ENCODE assay signal across 9 cellular contexts in the genomic region with DNA sequence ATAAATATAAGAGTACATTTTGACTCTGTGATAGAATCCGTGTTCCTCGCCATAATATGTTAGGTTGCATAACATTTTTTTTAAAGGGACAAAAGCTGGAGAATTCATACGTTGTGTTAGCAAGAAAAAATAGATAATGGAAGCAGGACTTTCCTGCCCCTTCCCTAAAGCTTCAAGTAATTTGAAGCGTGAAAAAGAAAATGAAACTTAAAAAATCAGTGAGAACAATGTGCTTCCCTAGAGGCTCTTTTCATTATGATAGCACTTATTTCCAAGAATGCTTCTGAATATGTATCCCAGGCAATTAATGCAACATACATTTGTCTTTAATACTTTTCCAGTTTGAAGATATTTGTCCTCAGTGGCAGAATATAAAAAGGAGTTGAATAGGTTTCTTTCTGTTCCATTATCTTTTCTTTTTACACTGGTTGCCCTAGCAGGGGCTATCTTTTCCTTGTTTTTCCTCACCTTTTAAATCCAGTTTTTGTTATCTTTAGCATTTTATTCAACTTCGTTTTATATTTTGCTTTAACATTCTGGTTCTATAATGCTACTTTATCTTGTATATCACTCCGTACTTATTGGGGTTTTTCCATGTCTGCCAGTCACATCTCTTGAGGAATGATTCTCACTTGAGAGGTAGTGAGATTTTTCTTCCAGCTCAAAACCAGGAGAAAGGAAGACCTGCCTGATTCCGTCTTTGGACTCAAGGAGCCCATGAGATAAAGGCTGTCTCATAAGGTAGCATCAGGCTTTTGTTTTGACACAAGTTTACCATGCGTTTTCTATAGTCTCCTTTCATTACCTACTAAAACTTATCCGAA.
A peak's percentile ranks its signal among the peaks of the same experiment; 100 is the strongest.
DNase-seq lines count a peak whose midpoint lies in the region; ATAC-seq lines count a peak whose summit lies in the region.
"Had no signal": no experiment of that assay in that cellular context is flagged by ENCODE, and none has a peak within 500 bp of the region (broad histone marks: within the 10 kb centered on the region; RNA-seq: fewer than 3 reads in every experiment).

No MANE protein-coding gene starts in this region.

- ATAC-seq in GM21786 (IDR thresholded peaks at IDR 0.05; ENCODE audit: unreplicated experiment): no peak

- peak overlapping the region; percentile 36 for H3K4me3 ChIP-seq in GM08714 (ENCODE audit: low read length)

- DNase-seq in RPMI7951 (ENCODE audit: low read depth) (peak; percentile 62), fibroblast of peridontal ligament (ENCODE audit: extremely low read depth) (peak; percentile 48), renal cortical epithelial cell (ENCODE audit: low read depth) (peak; percentile 50), LoVo (ENCODE audit: low spot score) (no peak), epidermal melanocyte (ENCODE audit: insufficient read length, low spot score) (no peak), ecto neural progenitor cell (ENCODE audit: low spot score) (no peak)
- DNase-seq: NCI-H1417 had no signal

Comparison
In these comparisons a context has a peak if more than half of its experiments do, and no peak if none do; other contexts are left out.
1. DNase-seq: peak in RPMI7951 (single experiment), fibroblast of peridontal ligament (single experiment) and renal cortical epithelial cell (single experiment); none in LoVo (single experiment), epidermal melanocyte (single experiment) and ecto neural progenitor cell (single experiment).